Comparison of ENCODE assay signal across 26 cellular contexts in genomic region chr5:40121236-40121635, GRCh38.
"Had no signal": no experiment of that assay in that cellular context is flagged by ENCODE, and none has a peak within 500 bp of the region (broad histone marks: within the 10 kb centered on the region; RNA-seq: fewer than 3 reads in every experiment).

No MANE protein-coding gene starts in this region.

- H3K36me3 ChIP-seq: ascending aorta had no signal

- H3K4me1 Mint-ChIP-seq: activated naive CD8-positive, alpha-beta T cell treated with anti-CD3 and anti-CD28 coated beads, Interleukin-2, amount 10 ng/mL, durations not matched to agents 7 days and 5 days; WTC11 had no signal

- H3K9me3 Mint-ChIP-seq: activated T-helper 17 cell treated with anti-CD3 and anti-CD28 coated beads, Interleukin-2, amount 50 U/mL, for 72 hours had no signal

- H3K4me3 Mint-ChIP-seq: activated CD8-positive, alpha-beta T cell treated with anti-CD3 and anti-CD28 coated beads for 36 hours; activated naive CD8-positive, alpha-beta T cell treated with anti-CD3 and anti-CD28 coated beads, Interleukin-2, amount 10 ng/mL, durations not matched to agents 7 days and 5 days; activated T-cell treated with anti-CD3 and anti-CD28 coated beads, Interleukin-2, amount 50 U/mL, for 72 hours; activated T-helper 17 cell treated with anti-CD3 and anti-CD28 coated beads, Interleukin-2, amount 50 U/mL, for 72 hours; T-helper 1 cell treated with Interleukin-12 subunit alpha and Interleukin-12 subunit beta and Interleukin-4 antibody, amounts not matched to agents 30 μg/mL and 1 μg/mL, for 36 hours; T-helper 2 cell treated with Interferon-gamma antibody and Interleukin-4, amounts not matched to agents 5 μg/mL and 100 μg/mL, for 36 hours; WTC11 had no signal

- H3K27ac ChIP-seq: ascending aorta, KMS-11, SJCRH30, SK-N-MC had no signal

- H3K4me1 ChIP-seq: ascending aorta, SJCRH30 had no signal

- DNase-seq: activated CD4-positive, alpha-beta T cell treated with anti-CD3 and anti-CD28 coated beads for 4 hours; activated CD8-positive, alpha-beta T cell treated with anti-CD3 and anti-CD28 coated beads for 36 hours; activated effector memory CD4-positive, alpha-beta T cell treated with anti-CD3 and anti-CD28 coated beads, Interleukin-2, amount 50 U/mL, for 16 hours; activated naive CD4-positive, alpha-beta T cell; activated naive CD4-positive, alpha-beta T cell treated with anti-CD3 and anti-CD28 coated beads, Interleukin-2, amount 50 U/mL, for 16 hours; activated naive CD8-positive, alpha-beta T cell treated with anti-CD3 and anti-CD28 coated beads, Interleukin-2, amount 10 ng/mL, durations not matched to agents 7 days and 5 days; activated T-cell treated with anti-CD3 and anti-CD28 coated beads, Interleukin-2, amount 50 U/mL, for 1 hour; activated T-cell treated with anti-CD3 and anti-CD28 coated beads, Interleukin-2, amount 50 U/mL, for 72 hours; amygdala; MV-4-11; NCI-H1092; NCI-H1436 treated with DMSO at 0.1 percent for 48 hours; NCI-H1694 treated with DMSO at 0.1 percent for 48 hours; NCI-H2029; NCI-H345; NCI-H524 treated with DMSO at 0.1 percent for 48 hours; SHP77; SJCRH30 had no signal

- H3K27me3 Mint-ChIP-seq: activated naive CD8-positive, alpha-beta T cell treated with anti-CD3 and anti-CD28 coated beads, Interleukin-2, amount 10 ng/mL, durations not matched to agents 7 days and 5 days; activated T-helper 17 cell treated with anti-CD3 and anti-CD28 coated beads, Interleukin-2, amount 50 U/mL, for 72 hours had no signal

- H3K27ac Mint-ChIP-seq: activated CD8-positive, alpha-beta T cell treated with anti-CD3 and anti-CD28 coated beads for 36 hours; activated naive CD8-positive, alpha-beta T cell treated with anti-CD3 and anti-CD28 coated beads, Interleukin-2, amount 10 ng/mL, durations not matched to agents 7 days and 5 days; activated T-cell treated with anti-CD3 and anti-CD28 coated beads, Interleukin-2, amount 50 U/mL, for 72 hours; activated T-helper 17 cell treated with anti-CD3 and anti-CD28 coated beads, Interleukin-2, amount 50 U/mL, for 72 hours; T-helper 1 cell treated with Interleukin-12 subunit alpha and Interleukin-12 subunit beta and Interleukin-4 antibody, amounts not matched to agents 30 μg/mL and 1 μg/mL, for 36 hours; T-helper 2 cell treated with Interferon-gamma antibody and Interleukin-4, amounts not matched to agents 5 μg/mL and 100 μg/mL, for 36 hours; WTC11 had no signal

- FAIRE-seq: TTC549 had no signal

- H3K9me3 ChIP-seq: ascending aorta had no signal

- H3K27me3 ChIP-seq: ascending aorta, SJCRH30 had no signal

- H3K4me3 ChIP-seq: ascending aorta, SJCRH30, SK-N-MC had no signal
